Comparison of ENCODE assay signal across 8 cellular contexts in genomic region chr14:106843951-106844483, GRCh38.
A peak's percentile ranks its signal among the peaks of the same experiment; 100 is the strongest.
DNase-seq lines count a peak whose midpoint lies in the region; ATAC-seq, FAIRE-seq and TF ChIP-seq lines count a peak whose summit lies in the region.

No MANE protein-coding gene starts in this region.

- H3K9ac ChIP-seq in PC-3 (ENCODE audit: low read length), result peak overlapping the region; percentile 76
- peak overlapping the region; percentile 86 for H3K9ac ChIP-seq in GM12878 (ENCODE audit: control insufficient read depth, insufficient read depth, low read length)

- under 1% methylated on average over 14 of the region's 14 CpGs for WGBS in GM12878 (ENCODE audit: insufficient coverage, insufficient replicate concordance, low lambda C conversion rate, missing lambda C conversion rate)

- TF ChIP-seq POLR2A in GM12878 (IDR thresholded peaks at IDR 0.05; ENCODE audit: low read depth, low read length), result no peak

- TF ChIP-seq EP300 in GM12878 (IDR thresholded peaks at IDR 0.05; ENCODE audit: borderline replicate concordance in 1 of 2, control insufficient read depth in 1 of 2, low read depth in 2 of 2, low read length in 2 of 2), result no peak

- no peak for FAIRE-seq in GM12878 (lab: Jason Lieb, UNC)

- no peaks in the 10 kb centered on the region for H3F3A ChIP-seq in PC-3 (ENCODE audit: low read length, unreplicated experiment)

- no peaks in the 10 kb centered on the region for H4K20me1 ChIP-seq in PC-3 (ENCODE audit: low read length)
- H4K20me1 ChIP-seq in GM12878 (ENCODE audit: control insufficient read depth, insufficient read depth), result no peaks in the 10 kb centered on the region

- H3K79me2 ChIP-seq in PC-3 (ENCODE audit: low read length) (no peaks in the 10 kb centered on the region), GM12878 (ENCODE audit: control insufficient read depth, insufficient read depth, low read length) (peaks cover 3% of the 10 kb centered on the region; the same call in 1 of the 2 replicates)

- H3K4me1 ChIP-seq in PC-3 (ENCODE audit: insufficient read depth, low read length), result peaks cover 47% of the 10 kb centered on the region
- H3K4me1 ChIP-seq in GM12878 (ENCODE audit: control insufficient read depth, insufficient read depth, low read length), result peaks cover 28% of the 10 kb centered on the region
- no peaks in the 10 kb centered on the region for H3K4me1 ChIP-seq in muscle layer of duodenum (ENCODE audit: control insufficient read depth in 1 of 2, insufficient read depth in 2 of 2, low read length in 2 of 2)

- H3K9me2 ChIP-seq in PC-3 (replicated peaks; ENCODE audit: low read length), result no peaks in the 10 kb centered on the region

- RAD21 ChIA-PET in GM12878 (lab: Charles Lee; ENCODE audit: unreplicated experiment), result interaction anchor here (0.6 to 9.3 kb wide), 6 partner anchors 13 to 34 kb away, joined by 3 to 119 read pairs (median 6); no protein-coding TSS in a partner anchor

- peak overlapping the region; percentile 83 for H3K4me3 ChIP-seq in PC-3 (ENCODE audit: low read length)
- H3K4me3 ChIP-seq in GM12878, result peak overlapping the region; percentile 80
- H3K4me3 ChIP-seq in muscle layer of duodenum (ENCODE audit: low read depth in 1 of 2, low read length in 2 of 2), result peak overlapping the region; percentile 57 to 64

- peak overlapping the region; percentile 94 for H2AFZ ChIP-seq in PC-3 (ENCODE audit: low read length)
- peak overlapping the region; percentile 88 for H2AFZ ChIP-seq in GM12878 (ENCODE audit: control insufficient read depth, low read depth, low read length)

- DNase-seq in NCI-H187 (lab: John Stamatoyannopoulos, UW) (peak; percentile 26 to 69), NCI-H187 treated with DMSO at 0.1 percent for 48 hours (lab: John Stamatoyannopoulos, UW) (no peak), PC-3 (peak; percentile 57), GM12878 (ENCODE audit: low read depth, low spot score) (no peak), NCI-H2081 treated with DMSO at 0.1 percent for 48 hours (lab: John Stamatoyannopoulos, UW) (no peak), NCI-H69 (lab: John Stamatoyannopoulos, UW) (no peak)

- H3K27ac ChIP-seq in PC-3 (ENCODE audit: low read length), result peak overlapping the region; percentile 78
- H3K27ac ChIP-seq in GM12878 (ENCODE audit: control insufficient read depth, insufficient read depth), result peak overlapping the region; percentile 88
- peak overlapping the region; percentile 83 for H3K27ac ChIP-seq in muscle layer of duodenum (ENCODE audit: low read length)

- ATAC-seq in PC-3 (peak; percentile 34), GM12878 (peak; percentile 18), HG03280 (IDR thresholded peaks at IDR 0.05; ENCODE audit: unreplicated experiment) (no peak)

- H3K36me3 ChIP-seq in PC-3 (ENCODE audit: low read depth, low read length), result no peaks in the 10 kb centered on the region
- H3K36me3 ChIP-seq in GM12878 (ENCODE audit: control insufficient read depth in 2 of 2, insufficient read depth in 2 of 2, low read length in 1 of 2), result no peaks in the 10 kb centered on the region
- no peaks in the 10 kb centered on the region for H3K36me3 ChIP-seq in muscle layer of duodenum (ENCODE audit: control insufficient read depth in 1 of 2, insufficient read depth in 2 of 2, low read length in 2 of 2)

- no peak for TF ChIP-seq RAD21 in GM12878 (IDR thresholded peaks at IDR 0.05; ENCODE audit: insufficient read depth, low read depth, low read length)

- in situ Hi-C loops in GM12878 (cut with MboI), result no loop called here

- intact Hi-C loops in PC-3 (cut with micrococcal nuclease), result no loop called here
- intact Hi-C loops in GM12878 (cut with micrococcal nuclease; ENCODE audit: unreplicated experiment), result no loop called here

- BruUV-seq in PC-3 (replicated peaks; lab: Mats Ljungman, UMichigan), result TSS peak; percentile 74
- BruUV-seq in GM12878 (replicated peaks; lab: Mats Ljungman, UMichigan), result TSS peak; percentile 68

- CTCF ChIA-PET in PC-3 (lab: Charles Lee), result interaction anchor here (1.1 kb wide), 1 partner anchor 29 kb away, joined by 5 read pairs; no protein-coding TSS in a partner anchor
- CTCF ChIA-PET in GM12878 (lab: Yijun Ruan, JAX), result interaction anchor here (0.7 to 17.9 kb wide), 17 partner anchors 7 to 315 kb away, joined by 3 to 605 read pairs (median 4); no protein-coding TSS in a partner anchor

- TF ChIP-seq CTCF in PC-3 (conservative IDR thresholded peaks at IDR 0.05; ENCODE audit: low read depth, low read length), result no peak
- no peak for TF ChIP-seq CTCF in GM12878 (IDR thresholded peaks at IDR 0.05 in 2 of 3, conservative IDR thresholded peaks at IDR 0.05 in 1 of 3; ENCODE audit: control insufficient read depth in 2 of 3, extremely low read depth in 1 of 3, insufficient read depth in 1 of 3, low read depth in 3 of 3, low read length in 3 of 3)

- SMC1A ChIA-PET in GM12878 (lab: Charles Lee; ENCODE audit: uncharacterized antibody, unreplicated experiment), result interaction anchor here (0.9 to 16.0 kb wide), 8 partner anchors 11 to 32 kb away, joined by 3 to 244 read pairs (median 4); no protein-coding TSS in a partner anchor

- H3K9me3 ChIP-seq in PC-3 (ENCODE audit: low read length) (no peaks in the 10 kb centered on the region), GM12878 (replicated peaks; ENCODE audit: control insufficient read depth, insufficient read depth, low read length) (no peaks in the 10 kb centered on the region), muscle layer of duodenum (ENCODE audit: control insufficient read depth in 1 of 2, low read length in 2 of 2) (no peaks in the 10 kb centered on the region)

- POLR2A ChIA-PET in PC-3 (lab: Charles Lee; ENCODE audit: unreplicated experiment) (no interaction called here), GM12878 (lab: Charles Lee) (interaction anchor here (1.4 to 1.6 kb wide), 2 partner anchors 13 to 29 kb away, joined by 8 to 9 read pairs; no protein-coding TSS in a partner anchor)

- H3K4me2 ChIP-seq in PC-3 (ENCODE audit: low read length) (peak overlapping the region; percentile 95), GM12878 (ENCODE audit: control insufficient read depth, insufficient read depth) (peak overlapping the region; percentile 80)

- H3K27me3 ChIP-seq in PC-3 (ENCODE audit: low read length) (no peaks in the 10 kb centered on the region), GM12878 (replicated peaks in 1 of 2; ENCODE audit: control insufficient read depth in 2 of 2, insufficient read depth in 2 of 2, low read length in 1 of 2) (no peaks in the 10 kb centered on the region), muscle layer of duodenum (ENCODE audit: low read depth, low read length) (no peaks in the 10 kb centered on the region)

TF ChIP-seq in GM12878, 131 proteins besides CTCF, POLR2A, EP300 and RAD21 (continues in another document):
- 0 out of 2 replicates have a peak, but pooled peaks have one; percentile 63 for TF ChIP-seq TCF3 (IDR thresholded peaks at IDR 0.05; ENCODE audit: borderline replicate concordance, insufficient read depth, low read depth, low read length)
- 0 out of 2 replicates have a peak, but pooled peaks have one; percentile 21 for TF ChIP-seq GATAD2B (conservative IDR thresholded peaks at IDR 0.05; ENCODE audit: low read depth)
- TF ChIP-seq PKNOX1 (IDR thresholded peaks at IDR 0.05), result no peak
- TF ChIP-seq TCF7 (IDR thresholded peaks at IDR 0.05; ENCODE audit: borderline replicate concordance), result no peak
- 0 out of 2 replicates have a peak, but pooled peaks have one; percentile 30 for TF ChIP-seq RBBP5 (conservative IDR thresholded peaks at IDR 0.05)
- TF ChIP-seq BHLHE40 (IDR thresholded peaks at IDR 0.05; ENCODE audit: borderline replicate concordance in 1 of 2, low read depth in 2 of 2, low read length in 1 of 2), result peak in 1 of 2 experiments; percentile 7; a peak in 1 of 4 replicates
- TF ChIP-seq, protein P1, sequence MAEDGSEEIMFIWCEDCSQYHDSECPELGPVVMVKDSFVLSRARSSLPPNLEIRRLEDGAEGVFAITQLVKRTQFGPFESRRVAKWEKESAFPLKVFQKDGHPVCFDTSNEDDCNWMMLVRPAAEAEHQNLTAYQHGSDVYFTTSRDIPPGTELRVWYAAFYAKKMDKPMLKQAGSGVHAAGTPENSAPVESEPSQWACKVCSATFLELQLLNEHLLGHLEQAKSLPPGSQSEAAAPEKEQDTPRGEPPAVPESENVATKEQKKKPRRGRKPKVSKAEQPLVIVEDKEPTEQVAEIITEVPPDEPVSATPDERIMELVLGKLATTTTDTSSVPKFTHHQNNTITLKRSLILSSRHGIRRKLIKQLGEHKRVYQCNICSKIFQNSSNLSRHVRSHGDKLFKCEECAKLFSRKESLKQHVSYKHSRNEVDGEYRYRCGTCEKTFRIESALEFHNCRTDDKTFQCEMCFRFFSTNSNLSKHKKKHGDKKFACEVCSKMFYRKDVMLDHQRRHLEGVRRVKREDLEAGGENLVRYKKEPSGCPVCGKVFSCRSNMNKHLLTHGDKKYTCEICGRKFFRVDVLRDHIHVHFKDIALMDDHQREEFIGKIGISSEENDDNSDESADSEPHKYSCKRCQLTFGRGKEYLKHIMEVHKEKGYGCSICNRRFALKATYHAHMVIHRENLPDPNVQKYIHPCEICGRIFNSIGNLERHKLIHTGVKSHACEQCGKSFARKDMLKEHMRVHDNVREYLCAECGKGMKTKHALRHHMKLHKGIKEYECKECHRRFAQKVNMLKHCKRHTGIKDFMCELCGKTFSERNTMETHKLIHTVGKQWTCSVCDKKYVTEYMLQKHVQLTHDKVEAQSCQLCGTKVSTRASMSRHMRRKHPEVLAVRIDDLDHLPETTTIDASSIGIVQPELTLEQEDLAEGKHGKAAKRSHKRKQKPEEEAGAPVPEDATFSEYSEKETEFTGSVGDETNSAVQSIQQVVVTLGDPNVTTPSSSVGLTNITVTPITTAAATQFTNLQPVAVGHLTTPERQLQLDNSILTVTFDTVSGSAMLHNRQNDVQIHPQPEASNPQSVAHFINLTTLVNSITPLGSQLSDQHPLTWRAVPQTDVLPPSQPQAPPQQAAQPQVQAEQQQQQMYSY (CRISPR knock-in tag; IDR thresholded peaks at IDR 0.05), result no peak; the same call in 1 of the 2 replicates
- TF ChIP-seq POLR2AphosphoS5 (IDR thresholded peaks at IDR 0.05; ENCODE audit: low read length), result 0 out of 2 replicates have a peak, but pooled peaks have one; percentile 5
- no peak for TF ChIP-seq ZNF274 (IDR thresholded peaks at IDR 0.05; ENCODE audit: insufficient read depth, insufficient read length)

Comparison
In these comparisons a context has a peak if more than half of its experiments do, and no peak if none do; other contexts are left out.
1. DNase-seq: peak in NCI-H187 (2 of 2) and PC-3 (single experiment); none in NCI-H187 treated with DMSO at 0.1 percent for 48 hours (single experiment), GM12878 (single experiment), NCI-H2081 treated with DMSO at 0.1 percent for 48 hours (single experiment) and NCI-H69 (single experiment).
2. Peak in every context shown above with its lines, with median percentiles within 50 percentile points of each other: H3K27ac ChIP-seq and H3K4me3 ChIP-seq.